16 cellular contexts compared by ENCODE assay signal in genomic region chr19:53626941-53627340, GRCh38. TPM values are rescaled to one million over a fixed set of nuclear protein-coding genes. Genes with fewer than 3 reads are reported as not detected.
DNase-seq lines count a peak whose midpoint lies in the region; ATAC-seq and TF ChIP-seq lines count a peak whose summit lies in the region.
"Had no signal": no experiment of that assay in that cellular context is flagged by ENCODE, and none has a peak within 500 bp of the region (broad histone marks: within the 10 kb centered on the region; RNA-seq: fewer than 3 reads in every experiment).

No MANE protein-coding gene starts in this region.

- peak overlapping the region; percentile 81; the same call in 1 of the 2 replicates for H2AFZ ChIP-seq in GM23338
- H2AFZ ChIP-seq in smooth muscle cell (ENCODE audit: low read depth): no peak overlapping the region

- H3K9me3 ChIP-seq in smooth muscle cell (replicated peaks; ENCODE audit: low read depth): no peaks in the 10 kb centered on the region
- H3K9me3 ChIP-seq: BE2C, Caco-2, HAP-1 had no signal

- no peaks in the 10 kb centered on the region for H3K36me3 Mint-ChIP-seq in GM23338 (ENCODE audit: low read depth)
- H3K36me3 Mint-ChIP-seq: CD4-positive, CD25-positive, alpha-beta regulatory T cell had no signal

- H3K4me1 Mint-ChIP-seq in GM23338: peaks cover 5% of the 10 kb centered on the region
- H3K4me1 Mint-ChIP-seq: CD8-positive, alpha-beta memory T cell had no signal

- H4K20me1 ChIP-seq in GM23338 (replicated peaks; ENCODE audit: insufficient read depth) (no peaks in the 10 kb centered on the region), smooth muscle cell (ENCODE audit: low read depth) (no peaks in the 10 kb centered on the region)

- no peak overlapping the region for H3K4me2 ChIP-seq in GM23338
- H3K4me2 ChIP-seq in smooth muscle cell: no peak overlapping the region

- no peak for TF ChIP-seq CTCF in GM23338 (conservative IDR thresholded peaks at IDR 0.05; ENCODE audit: low read depth in 2 of 2)
- TF ChIP-seq CTCF in fibroblast of villous mesenchyme (IDR thresholded peaks at IDR 0.05; ENCODE audit: insufficient read depth, low read depth, low read length): no peak
- no peak for TF ChIP-seq CTCF in smooth muscle cell (IDR thresholded peaks at IDR 0.05; ENCODE audit: borderline replicate concordance, insufficient read depth, poor library complexity, severe bottlenecking)

- DNase-seq in ELF-1 (ENCODE audit: low read depth, low spot score) (peak; percentile 41), GM23338 (ENCODE audit: low spot score) (no peak), fibroblast of villous mesenchyme (ENCODE audit: low read depth) (peak; percentile 91), smooth muscle cell (lab: John Stamatoyannopoulos, UW; ENCODE audit: unreplicated experiment) (no peak)
- no peak for DNase-seq in stimulated activated CD4-positive, alpha-beta T cell treated with anti-CD3 and anti-CD28 coated beads, Interleukin-15, amount 100 ng/mL, for 24 hours
- DNase-seq in activated CD4-positive, alpha-beta T cell treated with anti-CD3 and anti-CD28 coated beads for 48 hours: no peak
- DNase-seq: ACHN; BE2C; C1 segment of cervical spinal cord; Caco-2; CD4-positive, CD25-positive, alpha-beta regulatory T cell; CD8-positive, alpha-beta memory T cell; GDM1 had no signal

- peaks cover 14% of the 10 kb centered on the region for H3K27me3 Mint-ChIP-seq in GM23338 (ENCODE audit: insufficient read depth, low read depth, poor library complexity)
- H3K27me3 Mint-ChIP-seq: CD4-positive, CD25-positive, alpha-beta regulatory T cell; CD8-positive, alpha-beta memory T cell had no signal

- no peaks in the 10 kb centered on the region for H3K9me2 ChIP-seq in GM23338 (ENCODE audit: insufficient read depth)

- H3K4me3 Mint-ChIP-seq in GM23338: no peak overlapping the region
- H3K4me3 Mint-ChIP-seq: CD4-positive, CD25-positive, alpha-beta regulatory T cell; CD8-positive, alpha-beta memory T cell had no signal

- peaks cover 3% of the 10 kb centered on the region; the same call in 2 of the 3 replicates for H3K9me3 Mint-ChIP-seq in GM23338

- no peaks in the 10 kb centered on the region for H3K79me2 ChIP-seq in GM23338 (replicated peaks; ENCODE audit: insufficient read depth)
- H3K79me2 ChIP-seq in smooth muscle cell (ENCODE audit: low read depth): no peaks in the 10 kb centered on the region

- H3K9ac ChIP-seq in smooth muscle cell (ENCODE audit: low read depth): no peak overlapping the region

- no peaks in the 10 kb centered on the region for H3K27me3 ChIP-seq in GM23338 (ENCODE audit: insufficient read depth)
- H3K27me3 ChIP-seq in smooth muscle cell (ENCODE audit: low read depth): no peaks in the 10 kb centered on the region
- H3K27me3 ChIP-seq: BE2C had no signal

- no peaks in the 10 kb centered on the region for H3K36me3 ChIP-seq in GM23338 (ENCODE audit: insufficient read depth)
- H3K36me3 ChIP-seq in smooth muscle cell (ENCODE audit: low read depth): no peaks in the 10 kb centered on the region
- H3K36me3 ChIP-seq: BE2C, HAP-1 had no signal

- 16% methylated on average over 7 of the region's 7 CpGs for WGBS in smooth muscle cell (ENCODE audit: low lambda C conversion rate)

- H3K27ac ChIP-seq in GM23338 (ENCODE audit: low read depth) (no peak overlapping the region), smooth muscle cell (ENCODE audit: low read depth) (peak overlapping the region; percentile 47)

- no peak overlapping the region for H3K27ac Mint-ChIP-seq in GM23338
- H3K27ac Mint-ChIP-seq: CD4-positive, CD25-positive, alpha-beta regulatory T cell; CD8-positive, alpha-beta memory T cell had no signal

- H3K4me3 ChIP-seq in GM23338 (no peak overlapping the region), fibroblast of villous mesenchyme (ENCODE audit: low read depth, low read length) (no peak overlapping the region), smooth muscle cell (no peak overlapping the region)
- H3K4me3 ChIP-seq: HAP-1 had no signal

- H3K4me1 ChIP-seq in GM23338 (ENCODE audit: insufficient read depth): 0 out of 2 replicates have a peak, but pooled peaks cover 3% of the 10 kb centered on the region
- no peaks in the 10 kb centered on the region for H3K4me1 ChIP-seq in smooth muscle cell (ENCODE audit: low read depth)
- H3K4me1 ChIP-seq: BE2C, HAP-1 had no signal

- ATAC-seq in GM23338: no peak

- H3F3A ChIP-seq in GM23338 (replicated peaks; ENCODE audit: low read depth): peaks cover 4% of the 10 kb centered on the region; the same call in 1 of the 2 replicates
- H3F3A ChIP-seq in smooth muscle cell (ENCODE audit: low read depth): peaks cover 21% of the 10 kb centered on the region

TF ChIP-seq in GM23338, 12 proteins besides CTCF, POLR2A, EP300 and RAD21 (continues in another document):
- TF ChIP-seq CREB1 (CRISPR knock-in tag; IDR thresholded peaks at IDR 0.05; ENCODE audit: low read depth) (no peak), EZH2phosphoT487 (IDR thresholded peaks at IDR 0.05; ENCODE audit: unreplicated experiment) (no peak), ZNF462 (CRISPR knock-in tag; IDR thresholded peaks at IDR 0.05) (no peak), JUNB (IDR thresholded peaks at IDR 0.05; ENCODE audit: unreplicated experiment) (no peak), NANOG (IDR thresholded peaks at IDR 0.05; ENCODE audit: borderline replicate concordance) (no peak), ZNF331 (CRISPR knock-in tag; IDR thresholded peaks at IDR 0.05; ENCODE audit: low read depth) (no peak), POLR2AphosphoS5 (IDR thresholded peaks at IDR 0.05; ENCODE audit: low read depth) (no peak), ZNF114 (CRISPR knock-in tag; IDR thresholded peaks at IDR 0.05) (no peak), STAT1 (IDR thresholded peaks at IDR 0.05; ENCODE audit: unreplicated experiment) (no peak)

RNA-seq across cellular contexts. Expression of gene DPRX, which starts 4.9 kb away (rescaled TPM):
- total RNA-seq in GM23338 (2014; rRNA removed; shearing (Covaris generic)): not detected in 2 replicates
- polyA plus RNA-seq in GM23338 (2016; fragmentation: Nextera tagmentation; extraction: Ambion mirVana) (not detected in 2 replicates), smooth muscle cell (not detected in 2 replicates)
- total RNA-seq in fibroblast of villous mesenchyme (not detected in 2 replicates), smooth muscle cell (not detected in 2 replicates)
- total RNA-seq: Caco-2; CD4-positive, CD25-positive, alpha-beta regulatory T cell; CD8-positive, alpha-beta memory T cell; H4; HT-29 had no signal
- polyA plus RNA-seq: CD4-positive, CD25-positive, alpha-beta regulatory T cell; CD8-positive, alpha-beta memory T cell had no signal

Comparison
In these comparisons a context has a peak if more than half of its experiments do, and no peak if none do; other contexts are left out.
1. DNase-seq: peak in ELF-1 (single experiment) and fibroblast of villous mesenchyme (single experiment); none in GM23338 (single experiment), smooth muscle cell (single experiment), stimulated activated CD4-positive, alpha-beta T cell treated with anti-CD3 and anti-CD28 coated beads, Interleukin-15, amount 100 ng/mL, for 24 hours (single experiment) and activated CD4-positive, alpha-beta T cell treated with anti-CD3 and anti-CD28 coated beads for 48 hours (single experiment).